ENCODE assay signal across 1 cellular context in genomic region chr16:81639348-81639747, GRCh38.
TF ChIP-seq lines count a peak whose summit lies in the region.

No MANE protein-coding gene starts in this region.

TF ChIP-seq in GM23338, 12 proteins besides CTCF, POLR2A, EP300 and RAD21 (continued from another document):
- TF ChIP-seq, protein P1, sequence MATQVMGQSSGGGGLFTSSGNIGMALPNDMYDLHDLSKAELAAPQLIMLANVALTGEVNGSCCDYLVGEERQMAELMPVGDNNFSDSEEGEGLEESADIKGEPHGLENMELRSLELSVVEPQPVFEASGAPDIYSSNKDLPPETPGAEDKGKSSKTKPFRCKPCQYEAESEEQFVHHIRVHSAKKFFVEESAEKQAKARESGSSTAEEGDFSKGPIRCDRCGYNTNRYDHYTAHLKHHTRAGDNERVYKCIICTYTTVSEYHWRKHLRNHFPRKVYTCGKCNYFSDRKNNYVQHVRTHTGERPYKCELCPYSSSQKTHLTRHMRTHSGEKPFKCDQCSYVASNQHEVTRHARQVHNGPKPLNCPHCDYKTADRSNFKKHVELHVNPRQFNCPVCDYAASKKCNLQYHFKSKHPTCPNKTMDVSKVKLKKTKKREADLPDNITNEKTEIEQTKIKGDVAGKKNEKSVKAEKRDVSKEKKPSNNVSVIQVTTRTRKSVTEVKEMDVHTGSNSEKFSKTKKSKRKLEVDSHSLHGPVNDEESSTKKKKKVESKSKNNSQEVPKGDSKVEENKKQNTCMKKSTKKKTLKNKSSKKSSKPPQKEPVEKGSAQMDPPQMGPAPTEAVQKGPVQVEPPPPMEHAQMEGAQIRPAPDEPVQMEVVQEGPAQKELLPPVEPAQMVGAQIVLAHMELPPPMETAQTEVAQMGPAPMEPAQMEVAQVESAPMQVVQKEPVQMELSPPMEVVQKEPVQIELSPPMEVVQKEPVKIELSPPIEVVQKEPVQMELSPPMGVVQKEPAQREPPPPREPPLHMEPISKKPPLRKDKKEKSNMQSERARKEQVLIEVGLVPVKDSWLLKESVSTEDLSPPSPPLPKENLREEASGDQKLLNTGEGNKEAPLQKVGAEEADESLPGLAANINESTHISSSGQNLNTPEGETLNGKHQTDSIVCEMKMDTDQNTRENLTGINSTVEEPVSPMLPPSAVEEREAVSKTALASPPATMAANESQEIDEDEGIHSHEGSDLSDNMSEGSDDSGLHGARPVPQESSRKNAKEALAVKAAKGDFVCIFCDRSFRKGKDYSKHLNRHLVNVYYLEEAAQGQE (IDR thresholded peaks at IDR 0.05; ENCODE audit: unreplicated experiment) = no peak
- no peak for TF ChIP-seq EZH2phosphoT487 (IDR thresholded peaks at IDR 0.05; ENCODE audit: unreplicated experiment)
- no peak for TF ChIP-seq POLR2AphosphoS5 (IDR thresholded peaks at IDR 0.05; ENCODE audit: low read depth)
TF ChIP-seq in GM23338: peak in this region for 0.
